Comparison of ENCODE assay signal across 29 cellular contexts in genomic region chr21:25459993-25460392, GRCh38.
DNase-seq lines count a peak whose midpoint lies in the region; ATAC-seq, FAIRE-seq and TF ChIP-seq lines count a peak whose summit lies in the region.
"Had no signal": no experiment of that assay in that cellular context is flagged by ENCODE, and none has a peak within 500 bp of the region (broad histone marks: within the 10 kb centered on the region; RNA-seq: fewer than 3 reads in every experiment).

No MANE protein-coding gene starts in this region.

- peaks cover 91% of the 10 kb centered on the region for H3K4me1 Mint-ChIP-seq in activated T-cell treated with anti-CD3 and anti-CD28 coated beads, Interleukin-2, amount 50 U/mL, for 24 hours (ENCODE audit: low read depth)
- peaks cover 68% of the 10 kb centered on the region for H3K4me1 Mint-ChIP-seq in activated CD8-positive, alpha-beta T cell treated with anti-CD3 and anti-CD28 coated beads, Interleukin-2, amount 10 ng/mL, durations not matched to agents 7 days and 5 days (ENCODE audit: low read depth)
- H3K4me1 Mint-ChIP-seq in memory B cell, result peaks cover 22% of the 10 kb centered on the region

- H3K4me3 Mint-ChIP-seq in activated T-cell treated with anti-CD3 and anti-CD28 coated beads, Interleukin-2, amount 50 U/mL, for 24 hours, result peak overlapping the region; percentile 26
- no peak overlapping the region for H3K4me3 Mint-ChIP-seq in activated CD8-positive, alpha-beta T cell treated with anti-CD3 and anti-CD28 coated beads, Interleukin-2, amount 10 ng/mL, durations not matched to agents 7 days and 5 days
- no peak overlapping the region for H3K4me3 Mint-ChIP-seq in memory B cell
- H3K4me3 Mint-ChIP-seq: nephron had no signal

- H3K27ac Mint-ChIP-seq in activated T-cell treated with anti-CD3 and anti-CD28 coated beads, Interleukin-2, amount 50 U/mL, for 24 hours, result peak overlapping the region; percentile 97
- H3K27ac Mint-ChIP-seq in activated CD8-positive, alpha-beta T cell treated with anti-CD3 and anti-CD28 coated beads, Interleukin-2, amount 10 ng/mL, durations not matched to agents 7 days and 5 days, result peak overlapping the region; percentile 19
- peak overlapping the region; percentile 96 for H3K27ac Mint-ChIP-seq in memory B cell

- no peak for TF ChIP-seq POLR2A in GM12892 (IDR thresholded peaks at IDR 0.05; ENCODE audit: low read depth, low read length)

- no peak for ATAC-seq in activated CD8-positive, alpha-beta T cell treated with anti-CD3 and anti-CD28 coated beads, Interleukin-2, amount 10 ng/mL, durations not matched to agents 7 days and 5 days
- ATAC-seq in memory B cell (ENCODE audit: low read depth) (no peak), HG02973 (IDR thresholded peaks at IDR 0.05; ENCODE audit: unreplicated experiment) (no peak)

- peaks cover 64% of the 10 kb centered on the region for H3K36me3 Mint-ChIP-seq in activated T-cell treated with anti-CD3 and anti-CD28 coated beads, Interleukin-2, amount 50 U/mL, for 24 hours (ENCODE audit: low read depth)
- peaks cover 5% of the 10 kb centered on the region for H3K36me3 Mint-ChIP-seq in activated CD8-positive, alpha-beta T cell treated with anti-CD3 and anti-CD28 coated beads, Interleukin-2, amount 10 ng/mL, durations not matched to agents 7 days and 5 days (ENCODE audit: low read depth)
- peaks cover 5% of the 10 kb centered on the region for H3K36me3 Mint-ChIP-seq in memory B cell

- CTCF ChIA-PET in activated CD8-positive, alpha-beta T cell treated with anti-CD3 and anti-CD28 coated beads, Interleukin-2, amount 10 ng/mL, durations not matched to agents 7 days and 5 days (lab: Charles Lee), result no interaction called here
- CTCF ChIA-PET in HEK293T (lab: Yijun Ruan, JAX), result no interaction called here

- no peaks in the 10 kb centered on the region for H3K27me3 Mint-ChIP-seq in activated T-cell treated with anti-CD3 and anti-CD28 coated beads, Interleukin-2, amount 50 U/mL, for 24 hours
- H3K27me3 Mint-ChIP-seq in activated CD8-positive, alpha-beta T cell treated with anti-CD3 and anti-CD28 coated beads, Interleukin-2, amount 10 ng/mL, durations not matched to agents 7 days and 5 days (ENCODE audit: low read depth), result no peaks in the 10 kb centered on the region
- no peaks in the 10 kb centered on the region for H3K27me3 Mint-ChIP-seq in memory B cell

- H3K9me3 Mint-ChIP-seq in activated T-cell treated with anti-CD3 and anti-CD28 coated beads, Interleukin-2, amount 50 U/mL, for 24 hours, result peaks cover 7% of the 10 kb centered on the region
- H3K9me3 Mint-ChIP-seq in activated CD8-positive, alpha-beta T cell treated with anti-CD3 and anti-CD28 coated beads, Interleukin-2, amount 10 ng/mL, durations not matched to agents 7 days and 5 days (ENCODE audit: insufficient read depth), result no peaks in the 10 kb centered on the region
- H3K9me3 Mint-ChIP-seq in memory B cell, result peaks cover 5% of the 10 kb centered on the region
- H3K9me3 Mint-ChIP-seq: nephron had no signal

- no peak for DNase-seq in activated T-cell treated with anti-CD3 and anti-CD28 coated beads, Interleukin-2, amount 50 U/mL, for 24 hours
- DNase-seq in activated T-cell treated with anti-CD3 and anti-CD28 coated beads for 4 hours (no peak), GM12892 (ENCODE audit: insufficient read length) (no peak), memory B cell (ENCODE audit: low spot score in 2 of 2) (no peak), NCI-H187 (lab: John Stamatoyannopoulos, UW) (no peak), HEK293T (ENCODE audit: extremely low spot score) (no peak)
- no peak for DNase-seq in activated CD8-positive, alpha-beta T cell treated with anti-CD3 and anti-CD28 coated beads, Interleukin-2, amount 10 ng/mL, durations not matched to agents 7 days and 5 days
- DNase-seq: activated gamma-delta T cell; anterior cingulate cortex; BE2C; colonic mucosa; effector memory CD4-positive, alpha-beta T cell; glutamatergic neuron; H7; KBM-7; NCI-H1105 treated with DMSO at 0.1 percent for 48 hours; NCI-H2029; NCI-H2227 treated with DMSO at 0.1 percent for 48 hours; NCI-H69; Peyer's patch; SHP77 treated with DMSO at 0.1 percent for 48 hours; stimulated activated CD4-positive, alpha-beta T cell treated with anti-CD3 and anti-CD28 coated beads, Interleukin-2, amount 100 ng/mL, for 48 hours; SW 1271 had no signal

- FAIRE-seq in GM12892 (lab: Jason Lieb, UNC), result peak; percentile 80
- FAIRE-seq: bronchial epithelial cell, G401.6, HTR-8/SVneo, keratinocyte had no signal

- POLR2A ChIA-PET in activated CD8-positive, alpha-beta T cell treated with anti-CD3 and anti-CD28 coated beads, Interleukin-2, amount 10 ng/mL, durations not matched to agents 7 days and 5 days (lab: Charles Lee), result no interaction called here
- POLR2A ChIA-PET in HEK293T (lab: Yijun Ruan, JAX), result no interaction called here

TF ChIP-seq in HEK293T, 16 proteins besides CTCF, POLR2A, EP300 and RAD21:
- TF ChIP-seq, protein P1, sequence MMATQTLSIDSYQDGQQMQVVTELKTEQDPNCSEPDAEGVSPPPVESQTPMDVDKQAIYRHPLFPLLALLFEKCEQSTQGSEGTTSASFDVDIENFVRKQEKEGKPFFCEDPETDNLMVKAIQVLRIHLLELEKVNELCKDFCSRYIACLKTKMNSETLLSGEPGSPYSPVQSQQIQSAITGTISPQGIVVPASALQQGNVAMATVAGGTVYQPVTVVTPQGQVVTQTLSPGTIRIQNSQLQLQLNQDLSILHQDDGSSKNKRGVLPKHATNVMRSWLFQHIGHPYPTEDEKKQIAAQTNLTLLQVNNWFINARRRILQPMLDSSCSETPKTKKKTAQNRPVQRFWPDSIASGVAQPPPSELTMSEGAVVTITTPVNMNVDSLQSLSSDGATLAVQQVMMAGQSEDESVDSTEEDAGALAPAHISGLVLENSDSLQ (IDR thresholded peaks at IDR 0.05), result no peak
- TF ChIP-seq L3MBTL2 (conservative IDR thresholded peaks at IDR 0.05), result no peak
- no peak for TF ChIP-seq HDGF (IDR thresholded peaks at IDR 0.05; ENCODE audit: borderline replicate concordance)
- TF ChIP-seq LEF1 (IDR thresholded peaks at IDR 0.05; ENCODE audit: borderline replicate concordance), result no peak
- TF ChIP-seq TARDBP (IDR thresholded peaks at IDR 0.05), result no peak
- TF ChIP-seq FOXK2 (IDR thresholded peaks at IDR 0.05), result no peak
- TF ChIP-seq FOXA1 (IDR thresholded peaks at IDR 0.05), result no peak
- TF ChIP-seq NFRKB (IDR thresholded peaks at IDR 0.05), result no peak
- TF ChIP-seq ELF4 (IDR thresholded peaks at IDR 0.05), result no peak
- TF ChIP-seq ARNT (IDR thresholded peaks at IDR 0.05), result no peak
- TF ChIP-seq ZNF384 (IDR thresholded peaks at IDR 0.05), result no peak
- TF ChIP-seq FOXM1 (IDR thresholded peaks at IDR 0.05; ENCODE audit: borderline replicate concordance), result no peak
- TF ChIP-seq SUZ12 (IDR thresholded peaks at IDR 0.05), result no peak
- TF ChIP-seq CTBP1 (IDR thresholded peaks at IDR 0.05; ENCODE audit: borderline replicate concordance), result no peak

Comparison
In these comparisons a context has a peak if more than half of its experiments do, and no peak if none do; other contexts are left out.
1. H3K27ac Mint-ChIP-seq: peak in every context shown above with its lines; median percentile 97 in activated T-cell treated with anti-CD3 and anti-CD28 coated beads, Interleukin-2, amount 50 U/mL, for 24 hours; 96 in memory B cell; 19 in activated CD8-positive, alpha-beta T cell treated with anti-CD3 and anti-CD28 coated beads, Interleukin-2, amount 10 ng/mL, durations not matched to agents 7 days and 5 days.